Comparison of ENCODE assay signal across 23 cellular contexts in the genomic region with DNA sequence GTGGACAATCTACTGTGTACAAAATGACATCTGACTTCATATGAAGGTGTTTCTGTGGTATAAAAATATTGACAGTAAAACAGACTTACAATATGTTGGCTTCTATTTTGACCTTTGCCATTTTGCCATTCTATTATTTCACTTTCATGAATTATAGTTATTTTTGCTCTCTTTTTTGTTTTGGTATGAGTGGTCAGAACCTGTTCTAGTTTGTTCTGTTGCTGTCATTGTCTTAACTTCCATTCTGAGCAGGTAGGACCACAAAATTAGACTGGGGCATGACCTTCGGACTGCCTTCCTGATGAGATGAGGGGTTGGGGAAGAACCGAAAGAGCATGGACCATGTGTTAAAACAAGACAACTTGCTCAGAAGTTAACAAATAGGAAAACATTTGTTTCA.
"Had no signal": no experiment of that assay in that cellular context is flagged by ENCODE, and none has a peak within 500 bp of the region (broad histone marks: within the 10 kb centered on the region; RNA-seq: fewer than 3 reads in every experiment).

No MANE protein-coding gene starts in this region.

- ATAC-seq: effector memory CD8-positive, alpha-beta T cell; gastrocnemius medialis; left cardiac atrium; left ventricle myocardium superior; mucosa of descending colon; natural killer cell treated with Interleukin-12 subunit alpha and Interleukin-12 subunit beta and Interleukin-15 and Interleukin-18, amount 100 ng/mL, for 72 hours; stimulated activated naive B cell treated with anti-CD40 and anti-IgM and Interleukin-4, amounts not matched to agents 10 μg/mL and 1 μg/mL and 100 μg/mL, for 72 hours had no signal

- DNase-seq: activated CD4-positive, alpha-beta T cell treated with anti-CD3 and anti-CD28 coated beads for 4 hours; activated CD4-positive, alpha-beta T cell treated with anti-CD3 and anti-CD28 coated beads, Interleukin-2, amount 50 U/mL, for 4 hours; activated CD4-positive, CD25-positive, alpha-beta regulatory T cell; activated CD8-positive, alpha-beta memory T cell treated with anti-CD3 and anti-CD28 coated beads, Interleukin-2, amount 50 U/mL, for 48 hours; activated gamma-delta T cell; activated naive CD4-positive, alpha-beta T cell treated with anti-CD3 and anti-CD28 coated beads, Interleukin-2, amount 10 ng/mL, durations not matched to agents 7 days and 5 days; activated T-cell treated with anti-CD3 and anti-CD28 coated beads, Interleukin-2, amount 50 U/mL, for 24 hours; amniotic stem cell; caudate nucleus; cortex of kidney; effector memory CD8-positive, alpha-beta T cell; erythroblast; gastrocnemius medialis; glutamatergic neuron; islet precursor cell; left cardiac atrium; left ventricle myocardium superior; mucosa of descending colon; stimulated activated CD4-positive, alpha-beta T cell treated with anti-CD3 and anti-CD28 coated beads, Interleukin-1b, Interleukin-23, amount 100 ng/mL, for 48 hours; stimulated activated CD4-positive, alpha-beta T cell treated with anti-CD3 and anti-CD28 coated beads, Interleukin-4, amount 100 ng/mL, for 4 hours; stimulated activated CD8-positive, alpha-beta memory T cell treated with anti-CD3 and anti-CD28 coated beads, Interleukin-4, amount 100 ng/mL, for 48 hours; stimulated activated naive B cell treated with anti-CD40 and anti-IgM and Interleukin-4, amounts not matched to agents 10 μg/mL and 1 μg/mL and 100 μg/mL, for 72 hours had no signal
